Comparison of ENCODE assay signal across 8 cellular contexts in genomic region chr1:6246497-6247295, GRCh38. TPM values are rescaled to one million over a fixed set of nuclear protein-coding genes. Genes with fewer than 3 reads are reported as not detected.
DNase-seq lines count a peak whose midpoint lies in the region; ATAC-seq, FAIRE-seq and TF ChIP-seq lines count a peak whose summit lies in the region.

No MANE protein-coding gene starts in this region.

- peaks cover 15% of the 10 kb centered on the region; the same call in 1 of the 2 replicates for H3K27me3 ChIP-seq in GM23248 (replicated peaks; ENCODE audit: insufficient read depth)
- H3K27me3 ChIP-seq in keratinocyte (ENCODE audit: control insufficient read depth, extremely low read depth, insufficient read depth, low read length) = peaks cover 45% of the 10 kb centered on the region

- FAIRE-seq in keratinocyte (lab: Jason Lieb, UNC) = no peak

- H3K9me2 ChIP-seq in GM23248 (ENCODE audit: insufficient read depth) = no peaks in the 10 kb centered on the region

- no peaks in the 10 kb centered on the region for H3K9me1 ChIP-seq in keratinocyte (ENCODE audit: control insufficient read depth, extremely low read depth, insufficient read depth, low read length)

- H3K4me1 ChIP-seq in GM23248 (ENCODE audit: insufficient read depth) (no peaks in the 10 kb centered on the region), keratinocyte (ENCODE audit: control insufficient read depth, extremely low read depth, insufficient read depth, low read length) (peaks cover 9% of the 10 kb centered on the region)

- DNase-seq in AML-193 (lab: John Stamatoyannopoulos, UW) = peak; percentile 42 to 55
- DNase-seq in GM23248 = peak; percentile 75
- peak; percentile 77 for DNase-seq in NCI-H2171 (lab: John Stamatoyannopoulos, UW)
- peak; percentile 66 for DNase-seq in activated CD4-positive, CD25-positive, alpha-beta regulatory T cell treated with anti-CD3 and anti-CD28 coated beads, Interleukin-2, amount 50 U/mL, for 16 hours (ENCODE audit: low read depth, low spot score)
- peak in 53 of 61 donors; percentile 15 to 80 (median 46) for DNase-seq in caudate nucleus (lab: John Stamatoyannopoulos, UW)
- DNase-seq in keratinocyte (ENCODE audit: low read depth, low spot score) = peak; percentile 45
- DNase-seq in stimulated activated CD4-positive, alpha-beta T cell treated with anti-CD3 and anti-CD28 coated beads, Interleukin-1b, Interleukin-23, amount 100 ng/mL, for 24 hours (ENCODE audit: low read depth in 4 of 4, low spot score in 1 of 4) = peak; percentile 64 to 76 (median 74)

- H4K20me1 ChIP-seq in GM23248 (ENCODE audit: insufficient read depth) = no peaks in the 10 kb centered on the region
- peaks cover 9% of the 10 kb centered on the region for H4K20me1 ChIP-seq in keratinocyte (ENCODE audit: control insufficient read depth, extremely low read depth, insufficient read depth, low read length)

- H3K4me3 ChIP-seq in GM23248 = no peak overlapping the region
- H3K4me3 ChIP-seq in keratinocyte (ENCODE audit: control insufficient read depth in 2 of 3, extremely low read depth in 1 of 3, insufficient read depth in 2 of 3, low read depth in 1 of 3, low read length in 3 of 3) = peak overlapping the region in 1 of 3 experiments; percentile 26

- no peak for ATAC-seq in HG03457 (IDR thresholded peaks at IDR 0.05; ENCODE audit: unreplicated experiment)

- WGBS in GM23248 (ENCODE audit: low coverage in 1 of 2, low lambda C conversion rate in 2 of 2, missing lambda C conversion rate in 2 of 2), 2 experiments = 7 to 8% methylated on average over 23 to 28 of the region's 28 CpGs

- no peaks in the 10 kb centered on the region for H3K36me3 ChIP-seq in GM23248 (ENCODE audit: low read depth)
- H3K36me3 ChIP-seq in keratinocyte (ENCODE audit: control insufficient read depth in 2 of 2, extremely low read depth in 1 of 2, insufficient read depth in 2 of 2, low read length in 2 of 2) = no peaks in the 10 kb centered on the region

- H2AFZ ChIP-seq in GM23248 (no peak overlapping the region), keratinocyte (ENCODE audit: control insufficient read depth, low read length) (no peak overlapping the region)

- no peaks in the 10 kb centered on the region for H3F3A ChIP-seq in GM23248 (ENCODE audit: insufficient read depth)

- H3K27ac ChIP-seq in GM23248 (no peak overlapping the region), caudate nucleus (ENCODE audit: low read depth, low read length) (no peak overlapping the region), keratinocyte (ENCODE audit: control insufficient read depth, insufficient read depth, low read length) (no peak overlapping the region)

- no peaks in the 10 kb centered on the region for H3K9me3 ChIP-seq in GM23248 (ENCODE audit: low read depth)
- no peaks in the 10 kb centered on the region for H3K9me3 ChIP-seq in keratinocyte (ENCODE audit: control insufficient read depth, low read depth, low read length)

- dilution Hi-C loops in keratinocyte (cut with MboI; ENCODE audit: extremely low pct_ligation_motif_present, low sequenced_read_pairs) = no loop called here

- no peak overlapping the region for H3K9ac ChIP-seq in GM23248
- no peak overlapping the region for H3K9ac ChIP-seq in keratinocyte (ENCODE audit: control insufficient read depth, extremely low read depth, insufficient read depth, low read length)

- H3K4me2 ChIP-seq in GM23248 (ENCODE audit: unreplicated experiment) (no peak overlapping the region), keratinocyte (ENCODE audit: control insufficient read depth, extremely low read depth, insufficient read depth, low read depth, low read length) (peak overlapping the region; percentile 53)

- H3K79me2 ChIP-seq in GM23248 (ENCODE audit: insufficient read depth) (no peaks in the 10 kb centered on the region), keratinocyte (ENCODE audit: control insufficient read depth, insufficient read depth, low read length) (no peaks in the 10 kb centered on the region)

- peak; percentile 63 to 95 (median 93) for TF ChIP-seq CTCF in keratinocyte (optimal IDR thresholded peaks at IDR 0.05 in 1 of 3, IDR thresholded peaks at IDR 0.05 in 1 of 3, conservative IDR thresholded peaks at IDR 0.05 in 1 of 3; ENCODE audit: extremely low read depth in 1 of 3, insufficient read depth in 2 of 3, low read length in 3 of 3)

- in situ Hi-C loops in GM23248 (cut with MboI) = loop anchor here (5.0 kb wide), 1 partner anchor 96 kb away; no protein-coding TSS in a partner anchor

RNA-seq across cellular contexts. Expression of gene HES3, which starts 2.7 kb away (rescaled TPM):
- total RNA-seq in GM23248 (2014; rRNA removed; shearing (Covaris generic)) = not detected in 2 replicates
- polyA plus RNA-seq in GM23248 (2016; fragmentation: Nextera tagmentation; extraction: Ambion mirVana) (not detected in 2 replicates), keratinocyte (not detected in 3 replicates)
- polyA plus RNA-seq in keratinocyte (2011; ENCODE audit: low read depth) = not detected
- polyA plus RNA-seq in keratinocyte (2011; cell fraction: cytosol; rRNA removed) = not detected in 2 replicates
- polyA plus RNA-seq in keratinocyte (2011; cell fraction: nucleus; rRNA removed) = not detected in 2 replicates
- not detected in 2 replicates for polyA plus RNA-seq in keratinocyte (2012; ENCODE audit: low replicate concordance)
- not detected in 3 replicates for polyA minus RNA-seq in keratinocyte
- not detected for polyA minus RNA-seq in keratinocyte (2011; cell fraction: cytosol; rRNA and poly(A)+ RNA removed)
- polyA minus RNA-seq in keratinocyte (2011; cell fraction: nucleus; rRNA and poly(A)+ RNA removed) = not detected in 2 replicates

RNA-seq across cellular contexts. Expression of gene ICMT, which starts 10.9 kb away (rescaled TPM):
- 110 and 119 TPM in 2 replicates for total RNA-seq in GM23248 (2014; rRNA removed; shearing (Covaris generic))
- polyA plus RNA-seq in GM23248 (2016; fragmentation: Nextera tagmentation; extraction: Ambion mirVana) (69.4 and 71.5 TPM in 2 replicates), keratinocyte (50.3 to 72.5 TPM (median 59.9 TPM) in 3 replicates)
- polyA plus RNA-seq in keratinocyte (2011; ENCODE audit: low read depth) = 18.3 TPM
- polyA plus RNA-seq in keratinocyte (2011; cell fraction: cytosol; rRNA removed) = 45.2 and 50.6 TPM in 2 replicates
- 42.9 and 44.7 TPM in 2 replicates for polyA plus RNA-seq in keratinocyte (2011; cell fraction: nucleus; rRNA removed)
- 33.4 and 51.2 TPM in 2 replicates for polyA plus RNA-seq in keratinocyte (2012; ENCODE audit: low replicate concordance)
- 44.3 to 77.6 TPM (median 65.2 TPM) in 3 replicates for polyA minus RNA-seq in keratinocyte
- 69.3 TPM for polyA minus RNA-seq in keratinocyte (2011; cell fraction: cytosol; rRNA and poly(A)+ RNA removed)
- 44.2 and 59.4 TPM in 2 replicates for polyA minus RNA-seq in keratinocyte (2011; cell fraction: nucleus; rRNA and poly(A)+ RNA removed)

RNA-seq across cellular contexts. Expression of gene GPR153, which starts 14.2 kb away (rescaled TPM):
- 8.0 and 8.6 TPM in 2 replicates for total RNA-seq in GM23248 (2014; rRNA removed; shearing (Covaris generic))
- polyA plus RNA-seq in GM23248 (2016; fragmentation: Nextera tagmentation; extraction: Ambion mirVana) (0.69 and 0.84 TPM in 2 replicates), keratinocyte (7.2 to 14.2 TPM (median 11.0 TPM) in 3 replicates)
- polyA plus RNA-seq in keratinocyte (2011; ENCODE audit: low read depth) = 1.6 TPM
- 6.3 and 12.9 TPM in 2 replicates for polyA plus RNA-seq in keratinocyte (2011; cell fraction: cytosol; rRNA removed)
- polyA plus RNA-seq in keratinocyte (2011; cell fraction: nucleus; rRNA removed) = 19.4 and 28.3 TPM in 2 replicates
- 10.2 and 14.6 TPM in 2 replicates for polyA plus RNA-seq in keratinocyte (2012; ENCODE audit: low replicate concordance)
- polyA minus RNA-seq in keratinocyte = 12.7 to 36.7 TPM (median 22.7 TPM) in 3 replicates
- polyA minus RNA-seq in keratinocyte (2011; cell fraction: cytosol; rRNA and poly(A)+ RNA removed) = 28.4 TPM
- polyA minus RNA-seq in keratinocyte (2011; cell fraction: nucleus; rRNA and poly(A)+ RNA removed) = 13.3 and 15.6 TPM in 2 replicates

RNA-seq across cellular contexts. Expression of gene RNF207, which starts 40.8 kb away (rescaled TPM):
- total RNA-seq in GM23248 (2014; rRNA removed; shearing (Covaris generic)) = 30.3 and 32.8 TPM in 2 replicates
- polyA plus RNA-seq in GM23248 (2016; fragmentation: Nextera tagmentation; extraction: Ambion mirVana) (6.2 and 8.6 TPM in 2 replicates), keratinocyte (6.1 to 11.0 TPM (median 8.5 TPM) in 3 replicates)
- 2.1 TPM for polyA plus RNA-seq in keratinocyte (2011; ENCODE audit: low read depth)
- 1.8 and 2.8 TPM in 2 replicates for polyA plus RNA-seq in keratinocyte (2011; cell fraction: cytosol; rRNA removed)
- 68.3 and 74.8 TPM in 2 replicates for polyA plus RNA-seq in keratinocyte (2011; cell fraction: nucleus; rRNA removed)
- polyA plus RNA-seq in keratinocyte (2012; ENCODE audit: low replicate concordance) = 1.1 and 4.5 TPM in 2 replicates
- polyA minus RNA-seq in keratinocyte = 5.5 to 9.6 TPM (median 6.7 TPM) in 3 replicates
- polyA minus RNA-seq in keratinocyte (2011; cell fraction: cytosol; rRNA and poly(A)+ RNA removed) = 5.4 TPM
- polyA minus RNA-seq in keratinocyte (2011; cell fraction: nucleus; rRNA and poly(A)+ RNA removed) = 12.5 and 14.0 TPM in 2 replicates

RNA-seq across cellular contexts. Expression of gene RPL22, which starts 47.3 kb away (rescaled TPM):
- 101 and 127 TPM in 2 replicates for total RNA-seq in GM23248 (2014; rRNA removed; shearing (Covaris generic))
- polyA plus RNA-seq in GM23248 (2016; fragmentation: Nextera tagmentation; extraction: Ambion mirVana) (124 and 137 TPM in 2 replicates), keratinocyte (209 to 421 TPM (median 239 TPM) in 3 replicates)
- polyA plus RNA-seq in keratinocyte (2011; ENCODE audit: low read depth) = 511 TPM
- polyA plus RNA-seq in keratinocyte (2011; cell fraction: cytosol; rRNA removed) = 250 and 473 TPM in 2 replicates
- 68.6 and 124 TPM in 2 replicates for polyA plus RNA-seq in keratinocyte (2011; cell fraction: nucleus; rRNA removed)
- 715 and 1,079 TPM in 2 replicates for polyA plus RNA-seq in keratinocyte (2012; ENCODE audit: low replicate concordance)
- polyA minus RNA-seq in keratinocyte = 8.1 to 53.0 TPM (median 29.8 TPM) in 3 replicates
- polyA minus RNA-seq in keratinocyte (2011; cell fraction: cytosol; rRNA and poly(A)+ RNA removed) = 54.1 TPM
- polyA minus RNA-seq in keratinocyte (2011; cell fraction: nucleus; rRNA and poly(A)+ RNA removed) = 12.8 and 21.7 TPM in 2 replicates
